1 cellular context compared by ENCODE assay signal in the genomic region with DNA sequence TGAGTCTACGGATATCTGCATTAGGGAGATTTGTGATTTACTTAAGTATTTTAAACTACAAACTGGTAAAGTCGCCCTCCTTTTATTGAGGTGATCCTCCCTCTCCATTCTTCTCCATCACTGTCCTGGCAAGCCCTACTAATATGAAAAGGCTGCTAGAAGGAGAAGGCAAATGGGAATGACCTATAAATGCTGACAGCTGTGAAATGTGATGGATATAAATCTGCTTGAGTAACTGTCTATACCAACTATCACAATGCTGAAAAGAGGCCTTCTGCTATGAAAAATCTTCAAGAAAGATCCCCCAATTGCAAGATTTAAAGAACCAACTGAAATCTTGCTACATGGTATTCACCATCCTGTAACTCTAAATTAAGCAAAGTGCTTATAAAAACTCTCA.
A peak's percentile ranks its signal among the peaks of the same experiment; 100 is the strongest.
TF ChIP-seq lines count a peak whose summit lies in the region.

No MANE protein-coding gene starts in this region.

TF ChIP-seq in K562, 482 proteins besides CTCF, POLR2A, EP300 and RAD21:
- 0 out of 2 replicates have a peak, but pooled peaks have one; percentile 16 for TF ChIP-seq C11orf30 (IDR thresholded peaks at IDR 0.05; ENCODE audit: low read depth)
- no peak for TF ChIP-seq ZBTB2 (IDR thresholded peaks at IDR 0.05)
- TF ChIP-seq CREB3L1 (IDR thresholded peaks at IDR 0.05; ENCODE audit: borderline replicate concordance, low read depth) = no peak
- peak; percentile 55 for TF ChIP-seq ZNF316 (IDR thresholded peaks at IDR 0.05)
